28 cellular contexts compared by ENCODE assay signal in genomic region chr17:83126275-83126930, GRCh38. TPM values are rescaled to one million over a fixed set of nuclear protein-coding genes. Genes with fewer than 3 reads are reported as not detected.
A peak's percentile ranks its signal among the peaks of the same experiment; 100 is the strongest.
DNase-seq lines count a peak whose midpoint lies in the region; ATAC-seq and TF ChIP-seq lines count a peak whose summit lies in the region.
"Had no signal": no experiment of that assay in that cellular context is flagged by ENCODE, and none has a peak within 500 bp of the region (broad histone marks: within the 10 kb centered on the region; RNA-seq: fewer than 3 reads in every experiment).

No MANE protein-coding gene starts in this region.

- H2AFZ ChIP-seq in OCI-LY7 (ENCODE audit: low read length), result no peak overlapping the region; the same call in 1 of the 2 replicates

- H3K4me3 ChIP-seq in OCI-LY7 (ENCODE audit: low read depth, low read length, poor library complexity, severe bottlenecking), result no peak overlapping the region
- H3K4me3 ChIP-seq: gastrocnemius medialis, left ventricle myocardium inferior, pancreas, Peyer's patch, right atrium auricular region, SJSA1, testis, uterus had no signal

- H3K27me3 Mint-ChIP-seq in immature natural killer cell (ENCODE audit: low read depth in 3 of 3), result peaks cover 41 to 51% (median 48%) of the 10 kb centered on the region in 3 donors

- peaks cover 34 to 43% of the 10 kb centered on the region in 2 donors for H3K4me1 Mint-ChIP-seq in immature natural killer cell

- no TSS peak for BruUV-seq in OCI-LY7 (replicated peaks; lab: Mats Ljungman, UMichigan)

- H3K4me2 ChIP-seq in OCI-LY7 (ENCODE audit: low read length), result peak overlapping the region; percentile 54; the same call in 1 of the 2 replicates

- H3K4me3 Mint-ChIP-seq in immature natural killer cell, result no peak overlapping the region
- H3K4me3 Mint-ChIP-seq: activated naive CD8-positive, alpha-beta T cell treated with anti-CD3 and anti-CD28 coated beads for 36 hours; H9; nephron had no signal

- no peak for TF ChIP-seq CTCF in OCI-LY7 (conservative IDR thresholded peaks at IDR 0.05; ENCODE audit: low read length)

- POLR2A ChIA-PET in OCI-LY7 (lab: Charles Lee), result no interaction called here

- H3K4me1 ChIP-seq in OCI-LY7 (ENCODE audit: insufficient read depth, low read length, poor library complexity, severe bottlenecking), result peaks cover 22% of the 10 kb centered on the region
- H3K4me1 ChIP-seq: gastrocnemius medialis, left ventricle myocardium inferior, pancreas, right atrium auricular region, uterus had no signal

- no peaks in the 10 kb centered on the region for H3K9me3 ChIP-seq in OCI-LY7 (ENCODE audit: low read length)
- H3K9me3 ChIP-seq: gastrocnemius medialis, left ventricle myocardium inferior, pancreas, Peyer's patch, right atrium auricular region, SJSA1, testis, uterus had no signal

- no peak for ATAC-seq in sciatic nerve
- no peak for ATAC-seq in HG03457 (IDR thresholded peaks at IDR 0.05; ENCODE audit: unreplicated experiment)

- H3K36me3 ChIP-seq in OCI-LY7 (ENCODE audit: insufficient read depth, low read length), result no peaks in the 10 kb centered on the region
- H3K36me3 ChIP-seq: gastrocnemius medialis, left ventricle myocardium inferior, pancreas, Peyer's patch, right atrium auricular region, SJSA1, uterus had no signal

- no peak overlapping the region for H3K27ac ChIP-seq in OCI-LY7 (ENCODE audit: low read depth, low read length, poor library complexity, severe bottlenecking)
- H3K27ac ChIP-seq: gastrocnemius medialis, left ventricle myocardium inferior, pancreas, Peyer's patch, right atrium auricular region, SJSA1, testis, uterus had no signal

- peaks cover 0 to 2% (median 0%) of the 10 kb centered on the region in 6 donors for H3K9me3 Mint-ChIP-seq in immature natural killer cell
- H3K9me3 Mint-ChIP-seq: activated naive CD8-positive, alpha-beta T cell treated with anti-CD3 and anti-CD28 coated beads for 36 hours; stimulated activated naive B cell treated with anti-CD40 and anti-IgM and Interleukin-4, amounts not matched to agents 10 μg/mL and 1 μg/mL and 100 μg/mL, for 72 hours had no signal

- no peaks in the 10 kb centered on the region for H3K79me2 ChIP-seq in OCI-LY7 (ENCODE audit: insufficient read depth, low read depth, low read length)

- H4K20me1 ChIP-seq in OCI-LY7 (ENCODE audit: insufficient read depth, low read length), result no peaks in the 10 kb centered on the region

- peak; percentile 35 for DNase-seq in activated CD8-positive, alpha-beta memory T cell treated with anti-CD3 and anti-CD28 coated beads, Interleukin-2, amount 50 U/mL, for 48 hours
- DNase-seq in activated CD8-positive, alpha-beta memory T cell treated with anti-CD3 and anti-CD28 coated beads, Interleukin-2, amount 50 U/mL, for 4 hours, result no peak
- DNase-seq in OCI-LY7 (ENCODE audit: low spot score), result no peak
- no peak for DNase-seq in immature natural killer cell
- peak; percentile 52 for DNase-seq in sciatic nerve (ENCODE audit: low spot score)
- no peak for DNase-seq in SIG-M5 (lab: John Stamatoyannopoulos, UW)
- DNase-seq in anterior cingulate cortex (lab: John Stamatoyannopoulos, UW), result no peak
- DNase-seq: 8988T; activated CD4-positive, alpha-beta T cell treated with anti-CD3 and anti-CD28 coated beads, Interleukin-2, amount 50 U/mL, for 48 hours; activated naive CD8-positive, alpha-beta T cell treated with anti-CD3 and anti-CD28 coated beads for 36 hours; left ventricle myocardium inferior; midbrain; NCI-H1105; NCI-H1930; NCI-H2227 treated with DMSO at 0.1 percent for 48 hours; NCI-H69; stimulated activated CD4-positive, alpha-beta T cell treated with anti-CD3 and anti-CD28 coated beads, Interleukin-4, amount 100 ng/mL, for 4 hours; uterus had no signal

- no peaks in the 10 kb centered on the region for H3K9me2 ChIP-seq in OCI-LY7 (ENCODE audit: insufficient read depth, low read length)

- peak overlapping the region in 5 of 6 donors; percentile 87 to 98 (median 96) for H3K27ac Mint-ChIP-seq in immature natural killer cell
- H3K27ac Mint-ChIP-seq: activated naive CD8-positive, alpha-beta T cell treated with anti-CD3 and anti-CD28 coated beads for 36 hours; nephron; stimulated activated naive B cell treated with anti-CD40 and anti-IgM and Interleukin-4, amounts not matched to agents 10 μg/mL and 1 μg/mL and 100 μg/mL, for 72 hours had no signal

- no peaks in the 10 kb centered on the region for H3K36me3 Mint-ChIP-seq in immature natural killer cell
- H3K36me3 Mint-ChIP-seq: activated naive CD8-positive, alpha-beta T cell treated with anti-CD3 and anti-CD28 coated beads for 36 hours; stimulated activated naive B cell treated with anti-CD40 and anti-IgM and Interleukin-4, amounts not matched to agents 10 μg/mL and 1 μg/mL and 100 μg/mL, for 72 hours had no signal

- intact Hi-C loops in OCI-LY7 (cut with micrococcal nuclease; ENCODE audit: unreplicated experiment) (no loop called here), sciatic nerve (cut with DNase I) (no loop called here)

- CTCF ChIA-PET in OCI-LY7 (lab: Charles Lee; ENCODE audit: unreplicated experiment), result no interaction called here

RNA-seq across cellular contexts. Expression of gene METRNL, which starts 47.0 kb away (rescaled TPM):
- total RNA-seq in OCI-LY7 (2014; rRNA removed; shearing (Covaris generic)), result 16.9 and 18.8 TPM in 2 replicates
- total RNA-seq in OCI-LY7 (2022), result 19.3 and 23.3 TPM in 2 replicates
- 10 to 100 TPM; 13.6 to 72.3 (median 49.2) TPM for polyA plus RNA-seq in immature natural killer cell
- 131 TPM for total RNA-seq in sciatic nerve

Comparison
In these comparisons a context has a peak if more than half of its experiments do, and no peak if none do; other contexts are left out.
1. DNase-seq: peak in activated CD8-positive, alpha-beta memory T cell treated with anti-CD3 and anti-CD28 coated beads, Interleukin-2, amount 50 U/mL, for 48 hours (single experiment) and sciatic nerve (single experiment); none in activated CD8-positive, alpha-beta memory T cell treated with anti-CD3 and anti-CD28 coated beads, Interleukin-2, amount 50 U/mL, for 4 hours (single experiment), OCI-LY7 (single experiment), immature natural killer cell (0 of 3), SIG-M5 (single experiment) and anterior cingulate cortex (0 of 58).